In the genomic region with DNA sequence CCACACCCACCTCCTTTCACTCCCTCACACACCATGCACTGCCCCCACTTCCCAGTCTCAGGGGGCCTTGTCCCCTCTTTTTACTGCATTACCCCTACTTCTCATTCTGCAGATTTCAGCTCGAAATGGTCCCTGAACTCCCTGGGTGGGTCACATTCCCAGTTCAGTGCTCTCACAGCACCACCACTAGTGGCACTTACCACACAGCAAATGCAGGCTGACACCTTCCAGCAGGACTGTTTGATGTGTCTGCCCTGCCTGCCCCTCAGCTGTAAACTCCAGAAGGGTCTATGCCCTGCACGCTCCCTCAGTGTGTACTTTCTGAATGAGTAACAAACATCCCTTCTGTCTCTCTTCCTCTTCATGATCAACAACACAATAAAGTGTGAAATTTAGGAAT, we compare ENCODE assay signal across 17 cellular contexts. TPM values are rescaled to one million over a fixed set of nuclear protein-coding genes. Genes with fewer than 3 reads are reported as not detected.
DNase-seq lines count a peak whose midpoint lies in the region; ATAC-seq and TF ChIP-seq lines count a peak whose summit lies in the region.
"Had no signal": no experiment of that assay in that cellular context is flagged by ENCODE, and none has a peak within 500 bp of the region (broad histone marks: within the 10 kb centered on the region; RNA-seq: fewer than 3 reads in every experiment).

No MANE protein-coding gene starts in this region.

- no peak for TF ChIP-seq RAD21 in SK-N-SH (IDR thresholded peaks at IDR 0.05; ENCODE audit: low read length)

- H3K79me2 ChIP-seq in SK-N-SH (ENCODE audit: insufficient read depth) (peaks cover 80% of the 10 kb centered on the region), PC-9 (ENCODE audit: low read depth) (peaks cover 75% of the 10 kb centered on the region)

- H4K20me1 ChIP-seq in SK-N-SH (ENCODE audit: insufficient read depth) (peaks cover 39% of the 10 kb centered on the region), PC-9 (ENCODE audit: insufficient read depth) (peaks cover 25% of the 10 kb centered on the region)

- H3K36me3 ChIP-seq in SK-N-SH (replicated peaks in 1 of 2; ENCODE audit: control insufficient read depth in 1 of 2, insufficient read depth in 2 of 2, low read length in 1 of 2) = peaks cover 25 to 38% of the 10 kb centered on the region in 2 experiments
- H3K36me3 ChIP-seq in PC-9 (ENCODE audit: low read depth) = peaks cover 45% of the 10 kb centered on the region

- H3K9ac ChIP-seq in SK-N-SH = 0 out of 2 replicates have a peak overlapping the region, but pooled peaks have one; percentile 2

- no peaks in the 10 kb centered on the region for H3K9me3 Mint-ChIP-seq in brain
- H3K9me3 Mint-ChIP-seq in osteocyte (ENCODE audit: unreplicated experiment) = no peaks in the 10 kb centered on the region
- H3K9me3 Mint-ChIP-seq: activated B cell treated with CpG ODN at 0.5 μM for 24 hours had no signal

- no TSS peak for BruUV-seq in PC-9 (replicated peaks; lab: Mats Ljungman, UMichigan)

- H3K4me2 ChIP-seq in SK-N-SH (peak overlapping the region; percentile 85), PC-9 (peak overlapping the region; percentile 89; the same call in 1 of the 2 replicates)

- H3K36me3 Mint-ChIP-seq in brain = peaks cover 63% of the 10 kb centered on the region
- peaks cover 20% of the 10 kb centered on the region for H3K36me3 Mint-ChIP-seq in osteocyte (ENCODE audit: unreplicated experiment)

- H2AFZ ChIP-seq in SK-N-SH (ENCODE audit: low read depth) (no peak overlapping the region), PC-9 (no peak overlapping the region)

- H3F3A ChIP-seq in SK-N-SH (replicated peaks; ENCODE audit: insufficient read depth) (peaks cover 31% of the 10 kb centered on the region), PC-9 (ENCODE audit: insufficient read depth, low read depth) (peaks cover 64% of the 10 kb centered on the region)

- 97% methylated on average over 2 of the region's 2 CpGs for WGBS in SK-N-SH (ENCODE audit: low lambda C conversion rate)

- no peak for TF ChIP-seq EP300 in SK-N-SH (IDR thresholded peaks at IDR 0.05; ENCODE audit: borderline replicate concordance in 1 of 2, low read depth in 1 of 2, low read length in 1 of 2)

- H3K27ac Mint-ChIP-seq in brain = peak overlapping the region; percentile 11 to 61 (median 22)
- peak overlapping the region; percentile 1 for H3K27ac Mint-ChIP-seq in osteocyte (ENCODE audit: unreplicated experiment)
- H3K27ac Mint-ChIP-seq: activated B cell treated with CpG ODN at 0.5 μM for 24 hours had no signal

- ATAC-seq in SK-N-SH treated with all-trans-retinoic acid at 6 μM for 48 hours (no peak), GM19023 (IDR thresholded peaks at IDR 0.05; ENCODE audit: unreplicated experiment) (no peak), HG02840 (IDR thresholded peaks at IDR 0.05; ENCODE audit: low FRiP score, unreplicated experiment) (no peak), GM21528 (IDR thresholded peaks at IDR 0.05; ENCODE audit: low FRiP score, unreplicated experiment) (no peak)
- ATAC-seq: left ventricle myocardium superior had no signal

- H3K4me3 ChIP-seq in SK-N-SH (ENCODE audit: low read depth in 2 of 2, low read length in 1 of 2) = 0 out of 4 replicates have a peak overlapping the region, but pooled peaks of 1 of the 2 experiments have one; percentile 0
- no peak overlapping the region for H3K4me3 ChIP-seq in PC-9
- H3K4me3 ChIP-seq: SJCRH30, thoracic aorta had no signal

- no peak for TF ChIP-seq CTCF in SK-N-SH (IDR thresholded peaks at IDR 0.05)
- no peak for TF ChIP-seq CTCF in PC-9 (conservative IDR thresholded peaks at IDR 0.05)
- TF ChIP-seq CTCF in brain (conservative IDR thresholded peaks at IDR 0.05) = no peak
- TF ChIP-seq CTCF in osteocyte (IDR thresholded peaks at IDR 0.05) = no peak

- no peaks in the 10 kb centered on the region for H3K9me2 ChIP-seq in SK-N-SH
- no peaks in the 10 kb centered on the region for H3K9me2 ChIP-seq in PC-9 (ENCODE audit: insufficient read depth)

- H3K27me3 Mint-ChIP-seq in brain (peaks cover 4% of the 10 kb centered on the region), osteocyte (ENCODE audit: unreplicated experiment) (no peaks in the 10 kb centered on the region)
- H3K27me3 Mint-ChIP-seq: activated B cell treated with CpG ODN at 0.5 μM for 24 hours had no signal

- peaks cover 64% of the 10 kb centered on the region for H3K4me1 Mint-ChIP-seq in brain
- H3K4me1 Mint-ChIP-seq in osteocyte (ENCODE audit: unreplicated experiment) = peaks cover 51% of the 10 kb centered on the region

- H3K9me3 ChIP-seq in SK-N-SH = no peaks in the 10 kb centered on the region
- no peaks in the 10 kb centered on the region for H3K9me3 ChIP-seq in PC-9 (ENCODE audit: insufficient read depth, low read depth)
- H3K9me3 ChIP-seq: SJCRH30, thoracic aorta had no signal

- CTCF ChIA-PET in SK-N-SH (lab: Yijun Ruan, JAX) = interaction anchor here (0.8 to 1.8 kb wide), 3 partner anchors 16 to 426 kb away, joined by 3 to 5 read pairs (median 5); no protein-coding TSS in a partner anchor
- CTCF ChIA-PET in PC-9 (lab: Charles Lee) = interaction anchor here (0.6 kb wide), 1 partner anchor 51 kb away, joined by 3 read pairs; no protein-coding TSS in a partner anchor

- H3K4me3 Mint-ChIP-seq in brain (peak overlapping the region in 4 of 5 experiments; percentile 10 to 43 (median 26)), osteocyte (ENCODE audit: unreplicated experiment) (no peak overlapping the region)
- H3K4me3 Mint-ChIP-seq: activated B cell treated with CpG ODN at 0.5 μM for 24 hours had no signal

- POLR2A ChIA-PET in SK-N-SH (lab: Yijun Ruan, JAX) = no interaction called here
- POLR2A ChIA-PET in PC-9 (lab: Charles Lee; ENCODE audit: unreplicated experiment) = no interaction called here

- H3K27me3 ChIP-seq in SK-N-SH (ENCODE audit: insufficient read depth) = no peaks in the 10 kb centered on the region
- no peaks in the 10 kb centered on the region for H3K27me3 ChIP-seq in PC-9 (ENCODE audit: insufficient read depth, low read depth)
- H3K27me3 ChIP-seq: SJCRH30 had no signal

- H3K27ac ChIP-seq in SK-N-SH (ENCODE audit: low read depth in 2 of 2, low read length in 1 of 2) (no peak overlapping the region), PC-9 (no peak overlapping the region)
- H3K27ac ChIP-seq: 22Rv1, SJCRH30, thoracic aorta had no signal

- H3K4me1 ChIP-seq in SK-N-SH (ENCODE audit: control insufficient read depth in 1 of 2, insufficient read depth in 2 of 2, low read depth in 1 of 2, low read length in 1 of 2) (peaks cover 13 to 33% of the 10 kb centered on the region in 2 experiments; a peak in 3 of 4 replicates), PC-9 (replicated peaks; ENCODE audit: insufficient read depth) (peaks cover 30% of the 10 kb centered on the region)

- DNase-seq in SK-N-SH (no peak), PC-9 (no peak), osteocyte (ENCODE audit: extremely low spot score, unreplicated experiment) (no peak)
- DNase-seq: activated B cell treated with CpG ODN at 0.5 μM for 24 hours, HCEC 1CT, hypothalamus, left ventricle myocardium superior, MM.1S, NCI-H2171, SJCRH30 had no signal

- intact Hi-C loops in PC-9 (cut with micrococcal nuclease; ENCODE audit: unreplicated experiment) = loop anchor here (10.0 kb wide), 3 partner anchors 214 to 876 kb away; no protein-coding TSS in a partner anchor

TF ChIP-seq in SK-N-SH, 30 proteins besides CTCF, POLR2A, EP300 and RAD21 (continues in another document):
- TF ChIP-seq CHD2 (IDR thresholded peaks at IDR 0.05; ENCODE audit: low read length, partially characterized antibody) (no peak), NFIC (IDR thresholded peaks at IDR 0.05; ENCODE audit: borderline replicate concordance) (no peak), USF2 (IDR thresholded peaks at IDR 0.05; ENCODE audit: borderline replicate concordance, low read depth, low read length) (no peak), MAX (IDR thresholded peaks at IDR 0.05; ENCODE audit: low read depth) (no peak), YY1 (IDR thresholded peaks at IDR 0.05; ENCODE audit: low read depth) (no peak)

TF ChIP-seq in SK-N-SH treated with all-trans-retinoic acid at 6 μM for 48 hours, 23 proteins besides CTCF, POLR2A, EP300 and RAD21 (continues in another document):
- TF ChIP-seq POU6F1 (CRISPR knock-in tag; IDR thresholded peaks at IDR 0.05; ENCODE audit: borderline replicate concordance, low read depth) = no peak
- no peak for TF ChIP-seq ZNF70 (CRISPR knock-in tag; IDR thresholded peaks at IDR 0.05)
- TF ChIP-seq BACH2 (CRISPR knock-in tag; IDR thresholded peaks at IDR 0.05; ENCODE audit: borderline replicate concordance) = no peak
- no peak for TF ChIP-seq ESRRG (CRISPR knock-in tag; IDR thresholded peaks at IDR 0.05)
- TF ChIP-seq TOX (CRISPR knock-in tag; IDR thresholded peaks at IDR 0.05; ENCODE audit: borderline replicate concordance) = no peak

RNA-seq across cellular contexts. Expression of gene DYNLT1, which starts 4.0 kb away (rescaled TPM):
- polyA plus RNA-seq in SK-N-SH (2012; rRNA removed) (306 and 390 TPM in 2 replicates), brain (ENCODE audit: insufficient read depth, low read depth, low replicate concordance) (676 TPM)
- polyA plus RNA-seq in SK-N-SH (2012; cell fraction: cytosol; rRNA removed) = 392 and 450 TPM in 2 replicates
- polyA plus RNA-seq in SK-N-SH (2012; cell fraction: nucleus; rRNA removed) = 181 and 247 TPM in 2 replicates
- total RNA-seq in PC-9 (2021) (99.6 and 105 TPM in 2 replicates), osteocyte (116 and 118 TPM in 2 replicates)

RNA-seq across cellular contexts. Expression of gene SYTL3, which starts 9.3 kb away (rescaled TPM):
- polyA plus RNA-seq in SK-N-SH (2012; rRNA removed) (2.0 and 2.3 TPM in 2 replicates), brain (ENCODE audit: insufficient read depth, low read depth, low replicate concordance) (8.0 TPM)
- polyA plus RNA-seq in SK-N-SH (2012; cell fraction: cytosol; rRNA removed) = 1.6 and 1.9 TPM in 2 replicates
- polyA plus RNA-seq in SK-N-SH (2012; cell fraction: nucleus; rRNA removed) = 3.5 and 5.0 TPM in 2 replicates
- total RNA-seq in PC-9 (2021) (7.8 and 8.3 TPM in 2 replicates), osteocyte (0.31 and 0.48 TPM in 2 replicates)
